In the genomic region with DNA sequence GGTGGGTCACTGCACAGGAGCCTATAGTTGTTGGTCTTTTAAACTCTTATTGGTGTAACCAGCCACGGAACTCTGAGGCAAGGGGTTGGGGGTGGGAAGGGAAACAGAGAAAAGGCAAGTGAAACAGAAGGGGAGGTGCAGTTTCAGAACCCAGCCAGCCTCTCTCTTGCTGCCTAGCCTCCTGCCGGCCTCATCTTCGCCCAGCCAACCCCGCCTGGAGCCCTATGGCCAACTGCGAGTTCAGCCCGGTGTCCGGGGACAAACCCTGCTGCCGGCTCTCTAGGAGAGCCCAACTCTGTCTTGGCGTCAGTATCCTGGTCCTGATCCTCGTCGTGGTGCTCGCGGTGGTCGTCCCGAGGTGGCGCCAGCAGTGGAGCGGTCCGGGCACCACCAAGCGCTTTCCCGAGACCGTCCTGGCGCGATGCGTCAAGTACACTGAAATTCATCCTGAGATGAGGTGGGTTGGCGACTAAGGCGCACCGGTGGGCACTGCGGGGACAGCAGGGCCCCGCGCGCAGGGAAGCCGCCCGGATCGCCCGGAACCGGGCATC, we compare ENCODE assay signal across 8 cellular contexts.
DNase-seq lines count a peak whose midpoint lies in the region; ATAC-seq lines count a peak whose summit lies in the region.

A gene (plus strand): TSS at position 138 of the 551 bp plus-strand sequence. CDS start 87 bp downstream, at position 225.

- H3K27ac ChIP-seq in angular gyrus (ENCODE audit: low read depth, low read length): peak within 1 kb of the TSS; percentile 8

- DNase-seq in NOMO-1 treated with DMSO at 0.1 percent for 48 hours (lab: John Stamatoyannopoulos, UW; ENCODE audit: unreplicated experiment): peak; percentile 54
- peak; percentile 65 for DNase-seq in islet precursor cell
- peak; percentile 54 to 55 for DNase-seq in stimulated activated CD4-positive, alpha-beta T cell treated with anti-CD3 and anti-CD28 coated beads, Interleukin-2, amount 100 ng/mL, for 24 hours
- no peak for DNase-seq in DMS153 (lab: John Stamatoyannopoulos, UW)
- DNase-seq in ACHN: no peak

- ATAC-seq in GM18508 (IDR thresholded peaks at IDR 0.05; ENCODE audit: insufficient read depth, unreplicated experiment) (peak; percentile 41), HG02610 (IDR thresholded peaks at IDR 0.05; ENCODE audit: unreplicated experiment) (peak; percentile 66)

- in situ Hi-C loops in ACHN (cut with HindIII; ENCODE audit: low pct_ligation_motif_present, low pct_unique_long_range_greater_than_20kb, low sequenced_read_pairs): no loop called here

Comparison
In these comparisons a context has a peak if more than half of its experiments do, and no peak if none do; other contexts are left out.
1. DNase-seq: peak in NOMO-1 treated with DMSO at 0.1 percent for 48 hours (single experiment), islet precursor cell (single experiment) and stimulated activated CD4-positive, alpha-beta T cell treated with anti-CD3 and anti-CD28 coated beads, Interleukin-2, amount 100 ng/mL, for 24 hours (2 of 2); none in DMS153 (single experiment) and ACHN (single experiment).